ENCODE assay signal across 32 cellular contexts in the genomic region with DNA sequence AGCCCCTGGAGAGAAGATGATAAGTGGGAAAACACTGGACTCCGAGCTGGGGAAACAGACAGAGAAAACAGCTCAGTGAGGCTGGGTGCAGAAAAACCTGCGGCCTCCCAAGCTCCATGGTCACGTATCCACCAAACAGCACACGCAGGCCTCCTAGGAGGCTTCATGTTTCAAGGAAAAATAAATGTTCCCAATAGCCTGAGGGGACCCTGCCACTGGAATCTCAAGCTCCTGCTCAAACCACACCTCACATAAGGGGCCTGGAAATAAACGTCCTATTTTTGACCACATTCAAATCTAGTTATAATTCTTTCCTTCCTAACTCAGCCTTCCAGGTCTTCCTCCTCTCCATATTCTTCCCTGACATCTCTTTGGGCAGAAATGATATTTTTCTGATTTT.
"Had no signal": no experiment of that assay in that cellular context is flagged by ENCODE, and none has a peak within 500 bp of the region (broad histone marks: within the 10 kb centered on the region; RNA-seq: fewer than 3 reads in every experiment).

No MANE protein-coding gene starts in this region.

- H3K27me3 Mint-ChIP-seq: activated CD8-positive, alpha-beta T cell treated with anti-CD3 and anti-CD28 coated beads for 36 hours; activated naive CD4-positive, alpha-beta T cell treated with anti-CD3 and anti-CD28 coated beads, Interleukin-2, amount 50 U/mL, for 24 hours; activated naive CD8-positive, alpha-beta T cell treated with anti-CD3 and anti-CD28 coated beads, Interleukin-2, amount 10 ng/mL, durations not matched to agents 7 days and 5 days had no signal

- H3K4me1 Mint-ChIP-seq: activated naive CD4-positive, alpha-beta T cell treated with anti-CD3 and anti-CD28 coated beads, Interleukin-2, amount 50 U/mL, for 24 hours; activated naive CD8-positive, alpha-beta T cell treated with anti-CD3 and anti-CD28 coated beads, Interleukin-2, amount 10 ng/mL, durations not matched to agents 7 days and 5 days had no signal

- H3K4me3 ChIP-seq: K562, MG63, SK-N-MC had no signal

- H3K36me3 ChIP-seq: brain microvascular endothelial cell had no signal

- DNase-seq: activated CD4-positive, alpha-beta T cell treated with anti-CD3 and anti-CD28 coated beads for 1 hour; activated CD4-positive, alpha-beta T cell treated with anti-CD3 and anti-CD28 coated beads for 48 hours; activated CD4-positive, CD25-positive, alpha-beta regulatory T cell; activated CD8-positive, alpha-beta T cell treated with anti-CD3 and anti-CD28 coated beads for 36 hours; activated gamma-delta T cell; activated naive CD4-positive, alpha-beta T cell treated with Interleukin-2 at 50 U/mL for 16 hours; activated naive CD8-positive, alpha-beta T cell treated with anti-CD3 and anti-CD28 coated beads, Interleukin-2, amount 10 ng/mL, durations not matched to agents 7 days and 5 days; activated T-cell treated with anti-CD3 and anti-CD28 coated beads, Interleukin-2, amount 50 U/mL, for 1 hour; activated T-cell treated with anti-CD3 and anti-CD28 coated beads, Interleukin-2, amount 50 U/mL, for 72 hours; anterior cingulate cortex; brain microvascular endothelial cell; central memory CD4-positive, alpha-beta T cell; IMR-90; Karpas-422; MG63; NCI-H1048; NCI-H1105 treated with DMSO at 0.1 percent for 48 hours; NCI-H1436; NCI-H1694; NCI-H1930; NCI-H2081 treated with DMSO at 0.1 percent for 48 hours; NCI-H345; NCI-H510A treated with DMSO at 0.1 percent for 48 hours; NK-92 treated with Interleukin-12 subunit alpha and Interleukin-12 subunit beta, amount 100 ng/mL, for 24 hours; PC-3; Right ventricle myocardium superior; T1000; WERI-Rb-1 had no signal

- H3K27ac Mint-ChIP-seq: activated CD8-positive, alpha-beta T cell treated with anti-CD3 and anti-CD28 coated beads for 36 hours; activated naive CD4-positive, alpha-beta T cell treated with anti-CD3 and anti-CD28 coated beads, Interleukin-2, amount 50 U/mL, for 24 hours; activated naive CD8-positive, alpha-beta T cell treated with anti-CD3 and anti-CD28 coated beads, Interleukin-2, amount 10 ng/mL, durations not matched to agents 7 days and 5 days; activated T-cell treated with anti-CD3 and anti-CD28 coated beads, Interleukin-2, amount 50 U/mL, for 72 hours; activated T-helper 2 cell treated with anti-CD3 and anti-CD28 coated beads, Interferon-gamma antibody, Interleukin-2, Interleukin-4, amounts not matched to agents 10 μg/mL and 5 μg/mL and 100 μg/mL, durations not matched to agents 14 hours and 24 hours and 36 hours had no signal

- H3K4me3 Mint-ChIP-seq: activated CD8-positive, alpha-beta T cell treated with anti-CD3 and anti-CD28 coated beads for 36 hours; activated naive CD4-positive, alpha-beta T cell treated with anti-CD3 and anti-CD28 coated beads, Interleukin-2, amount 50 U/mL, for 24 hours; activated naive CD8-positive, alpha-beta T cell treated with anti-CD3 and anti-CD28 coated beads, Interleukin-2, amount 10 ng/mL, durations not matched to agents 7 days and 5 days; activated T-cell treated with anti-CD3 and anti-CD28 coated beads, Interleukin-2, amount 50 U/mL, for 72 hours had no signal

- H3K9me3 Mint-ChIP-seq: activated CD8-positive, alpha-beta T cell treated with anti-CD3 and anti-CD28 coated beads for 36 hours; activated naive CD4-positive, alpha-beta T cell treated with anti-CD3 and anti-CD28 coated beads, Interleukin-2, amount 50 U/mL, for 24 hours; activated naive CD8-positive, alpha-beta T cell treated with anti-CD3 and anti-CD28 coated beads, Interleukin-2, amount 10 ng/mL, durations not matched to agents 7 days and 5 days; activated T-cell treated with anti-CD3 and anti-CD28 coated beads, Interleukin-2, amount 50 U/mL, for 72 hours; activated T-helper 2 cell treated with anti-CD3 and anti-CD28 coated beads, Interferon-gamma antibody, Interleukin-2, Interleukin-4, amounts not matched to agents 10 μg/mL and 5 μg/mL and 100 μg/mL, durations not matched to agents 14 hours and 24 hours and 36 hours had no signal

- H3K27ac ChIP-seq: brain microvascular endothelial cell, SK-N-MC, WERI-Rb-1 had no signal

- H3K27me3 ChIP-seq: brain microvascular endothelial cell, MG63 had no signal

- ATAC-seq: activated CD8-positive, alpha-beta T cell treated with anti-CD3 and anti-CD28 coated beads for 36 hours; activated T-cell treated with anti-CD3 and anti-CD28 coated beads, Interleukin-2, amount 50 U/mL, for 72 hours; K562; PC-3 had no signal

- H3K9me3 ChIP-seq: MG63 had no signal
